Comparison of ENCODE assay signal across 8 cellular contexts in genomic region chr1:1079408-1080121, GRCh38. TPM values are rescaled to one million over a fixed set of nuclear protein-coding genes. Genes with fewer than 3 reads are reported as not detected.
DNase-seq lines count a peak whose midpoint lies in the region; ATAC-seq and TF ChIP-seq lines count a peak whose summit lies in the region.

No MANE protein-coding gene starts in this region.

- H3K9me3 ChIP-seq in mucosa of rectum (ENCODE audit: control insufficient read depth in 2 of 2, low read length in 2 of 2): no peaks in the 10 kb centered on the region
- H3K9me3 ChIP-seq in upper lobe of right lung: no peaks in the 10 kb centered on the region

- H3K27me3 ChIP-seq in mucosa of rectum (ENCODE audit: control insufficient read depth in 2 of 2, insufficient read depth in 2 of 2, low read length in 2 of 2) (peaks cover 0 to 5% of the 10 kb centered on the region in 2 donors), upper lobe of right lung (peaks cover 9% of the 10 kb centered on the region)

- H3K36me3 ChIP-seq in mucosa of rectum (ENCODE audit: control insufficient read depth in 2 of 2, insufficient read depth in 2 of 2, low read length in 2 of 2) (no peaks in the 10 kb centered on the region), upper lobe of right lung (no peaks in the 10 kb centered on the region)

- no peak for TF ChIP-seq CTCF in LNCaP clone FGC (IDR thresholded peaks at IDR 0.05; ENCODE audit: control insufficient read depth, extremely low read depth, insufficient read depth)
- no peak for TF ChIP-seq CTCF in WTC11 (IDR thresholded peaks at IDR 0.05)
- no peak for TF ChIP-seq CTCF in epithelial cell of esophagus (IDR thresholded peaks at IDR 0.05; ENCODE audit: insufficient read depth, low read depth, low read length, missing control alignments)
- TF ChIP-seq CTCF in upper lobe of right lung (IDR thresholded peaks at IDR 0.05): no peak

- H3K9me3 Mint-ChIP-seq in WTC11: no peaks in the 10 kb centered on the region

- H3K27ac ChIP-seq in mucosa of rectum (ENCODE audit: low read depth in 2 of 2, low read length in 2 of 2) (peak overlapping the region in 1 of 2 donors; percentile 2), upper lobe of right lung (peak overlapping the region; percentile 70)

- peak overlapping the region; percentile 43 for H3K4me3 Mint-ChIP-seq in WTC11

- no peak overlapping the region for H3K27ac Mint-ChIP-seq in WTC11

- POLR2A ChIA-PET in WTC11 (lab: Charles Lee): interaction anchor here (0.5 kb wide), 1 partner anchor 33 kb away, joined by 3 read pairs; no protein-coding TSS in a partner anchor

- DNase-seq in activated naive CD4-positive, alpha-beta T cell treated with Interleukin-2 at 50 U/mL for 16 hours: peak; percentile 48
- DNase-seq in activated naive CD4-positive, alpha-beta T cell (lab: John Stamatoyannopoulos, UW): no peak
- peak; percentile 89 for DNase-seq in LNCaP clone FGC (ENCODE audit: low read depth)
- DNase-seq in WTC11 (ENCODE audit: low spot score): peak; percentile 65
- peak; percentile 84 for DNase-seq in epithelial cell of esophagus (ENCODE audit: low read depth)
- peak; percentile 91 for DNase-seq in upper lobe of right lung

- intact Hi-C loops in upper lobe of right lung (cut with DNase I): no loop called here

- H3K9ac ChIP-seq in mucosa of rectum (ENCODE audit: low read depth in 1 of 2, low read length in 2 of 2): peak overlapping the region in 1 of 2 donors; percentile 36

- no peaks in the 10 kb centered on the region for H3K4me1 Mint-ChIP-seq in WTC11

- H3K36me3 Mint-ChIP-seq in WTC11: no peaks in the 10 kb centered on the region

- ATAC-seq in WTC11 (peak; percentile 75), upper lobe of right lung (peak; percentile 83), HG02759 (IDR thresholded peaks at IDR 0.05; ENCODE audit: unreplicated experiment) (no peak)

- CTCF ChIA-PET in WTC11 (lab: Charles Lee): interaction anchor here (0.6 to 1.8 kb wide), 10 partner anchors 10 to 195 kb away, joined by 3 to 14 read pairs (median 3); partner anchors contain the start of gene UBE2J2

- H3K4me3 ChIP-seq in LNCaP clone FGC (ENCODE audit: low read depth, low read length): peak overlapping the region; percentile 38
- H3K4me3 ChIP-seq in epithelial cell of esophagus (ENCODE audit: low read length): peak overlapping the region; percentile 15
- H3K4me3 ChIP-seq in mucosa of rectum (ENCODE audit: low read length in 2 of 2): peak overlapping the region; percentile 31 to 61
- peak overlapping the region; percentile 39 for H3K4me3 ChIP-seq in upper lobe of right lung

- H3K4me1 ChIP-seq in mucosa of rectum (ENCODE audit: control insufficient read depth in 2 of 2, insufficient read depth in 2 of 2, low read length in 2 of 2) (peaks cover 14% of the 10 kb centered on the region in 2 donors), upper lobe of right lung (peaks cover 9% of the 10 kb centered on the region)

- H3K27me3 Mint-ChIP-seq in WTC11 (ENCODE audit: low read depth): no peaks in the 10 kb centered on the region

TF ChIP-seq in WTC11, 78 proteins besides CTCF, POLR2A, EP300 and RAD21 (continues in another document):
- TF ChIP-seq SOX15 (CRISPR knock-in tag; IDR thresholded peaks at IDR 0.05) (no peak), ATF2 (CRISPR knock-in tag; IDR thresholded peaks at IDR 0.05; ENCODE audit: borderline replicate concordance, low read depth) (no peak), SP1 (CRISPR knock-in tag; conservative IDR thresholded peaks at IDR 0.05) (0 out of 2 replicates have a peak, but pooled peaks have one; percentile 1), ZNF281 (CRISPR knock-in tag; IDR thresholded peaks at IDR 0.05) (peak; percentile 77; the same call in 1 of the 2 replicates), USF2 (CRISPR knock-in tag; IDR thresholded peaks at IDR 0.05) (no peak), PRDM15 (CRISPR knock-in tag; IDR thresholded peaks at IDR 0.05) (peak; percentile 54), KAT7 (CRISPR knock-in tag; IDR thresholded peaks at IDR 0.05; ENCODE audit: borderline replicate concordance) (no peak), HMGXB4 (CRISPR knock-in tag; IDR thresholded peaks at IDR 0.05) (no peak), TCF7 (CRISPR knock-in tag; IDR thresholded peaks at IDR 0.05; ENCODE audit: low read depth) (peak; percentile 32; the same call in 1 of the 2 replicates), OVOL2 (CRISPR knock-in tag; IDR thresholded peaks at IDR 0.05; ENCODE audit: borderline replicate concordance) (no peak), ETV6 (CRISPR knock-in tag; IDR thresholded peaks at IDR 0.05) (peak; percentile 70; the same call in 1 of the 2 replicates)

RNA-seq across cellular contexts. Expression of gene RNF223, which starts 5.5 kb away (rescaled TPM):
- not detected in 3 replicates for total RNA-seq in WTC11 (2021)
- 0.55 TPM for total RNA-seq in upper lobe of right lung

RNA-seq across cellular contexts. Expression of gene C1orf159, which starts 36.3 kb away (rescaled TPM):
- total RNA-seq in WTC11 (2021): 13.9 to 17.8 TPM (median 14.0 TPM) in 3 replicates
- total RNA-seq in upper lobe of right lung: 9.7 TPM

RNA-seq across cellular contexts. Expression of gene AGRN, which starts 59.6 kb away (rescaled TPM):
- total RNA-seq in WTC11 (2021) (184 to 198 TPM (median 186 TPM) in 3 replicates), upper lobe of right lung (135 TPM)

Comparison
In these comparisons a context has a peak if more than half of its experiments do, and no peak if none do; other contexts are left out.
1. DNase-seq: peak in activated naive CD4-positive, alpha-beta T cell treated with Interleukin-2 at 50 U/mL for 16 hours (single experiment), LNCaP clone FGC (single experiment), WTC11 (single experiment), epithelial cell of esophagus (single experiment) and upper lobe of right lung (single experiment); none in activated naive CD4-positive, alpha-beta T cell (0 of 4).
2. Peak in every context shown above with its lines, with median percentiles within 50 percentile points of each other: H3K4me3 ChIP-seq.